Comparison of ENCODE assay signal across 10 cellular contexts in the genomic region with DNA sequence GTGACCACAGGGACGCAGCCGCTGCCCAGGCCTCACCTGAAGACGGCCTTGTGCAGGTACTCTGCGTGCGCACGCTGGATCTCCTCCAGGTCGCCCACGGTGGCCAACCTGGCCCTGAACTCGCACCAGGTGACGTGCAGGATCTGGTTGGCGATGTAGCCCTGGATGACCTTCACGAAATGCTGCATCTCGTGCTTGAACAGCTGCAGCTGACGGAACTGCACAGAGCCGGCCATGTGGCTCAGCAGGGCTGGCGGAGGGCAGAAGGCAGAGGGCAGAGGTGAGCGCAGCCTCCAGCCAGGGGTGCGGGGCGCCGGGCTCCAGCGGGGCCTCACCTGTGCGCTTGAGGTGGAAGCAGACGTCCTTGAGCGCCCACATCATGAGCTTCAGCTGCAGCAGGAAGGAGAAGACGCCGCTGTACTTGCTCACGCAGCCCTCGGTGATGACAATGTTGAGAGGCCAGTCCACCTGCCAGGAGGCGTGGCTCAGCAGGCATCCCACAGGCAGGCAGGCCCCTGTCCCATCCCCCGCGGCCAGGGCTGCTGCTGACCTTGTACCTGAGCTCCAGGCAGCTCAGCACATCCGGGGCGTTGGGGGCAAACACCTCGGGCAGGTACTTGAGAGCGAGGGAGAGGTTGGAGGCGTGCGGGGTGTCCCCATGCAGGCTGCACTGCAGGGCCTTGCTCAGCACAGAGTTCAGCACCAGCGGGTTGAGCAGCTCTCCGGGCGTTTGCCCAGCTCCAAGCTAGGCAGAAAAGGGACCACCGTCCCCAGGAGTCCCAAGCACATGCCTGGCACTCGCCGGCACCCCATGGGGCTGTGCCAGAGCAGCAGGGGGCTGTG. TPM values are rescaled to one million over a fixed set of nuclear protein-coding genes. Genes with fewer than 3 reads are reported as not detected.
DNase-seq lines count a peak whose midpoint lies in the region; ATAC-seq and TF ChIP-seq lines count a peak whose summit lies in the region.
"Had no signal": no experiment of that assay in that cellular context is flagged by ENCODE, and none has a peak within 500 bp of the region (broad histone marks: within the 10 kb centered on the region; RNA-seq: fewer than 3 reads in every experiment).

No MANE protein-coding gene starts in this region.

- H3K4me1 ChIP-seq in right atrium auricular region = peaks cover 0 to 4% of the 10 kb centered on the region in 2 donors

- no peaks in the 10 kb centered on the region for H3K9me3 ChIP-seq in right atrium auricular region

- H3K27ac ChIP-seq in right atrium auricular region = no peak overlapping the region
- H3K27ac ChIP-seq: epithelial cell of prostate had no signal

- intact Hi-C loops in Right ventricle myocardium superior (cut with DNase I) = no loop called here
- intact Hi-C loops in left cardiac atrium (cut with DNase I) = no loop called here

- ATAC-seq in Right ventricle myocardium superior (ENCODE audit: poor library complexity) (peak; percentile 18), left cardiac atrium (peak in 1 of 2 donors; percentile 1), GM19397 (IDR thresholded peaks at IDR 0.05; ENCODE audit: unreplicated experiment) (no peak)

- TF ChIP-seq CTCF in right atrium auricular region (IDR thresholded peaks at IDR 0.05) (no peak), GM13977 (IDR thresholded peaks at IDR 0.05; ENCODE audit: extremely low read depth, insufficient read depth, missing control alignments) (no peak)

- no peak overlapping the region for H3K4me3 ChIP-seq in right atrium auricular region

- no peaks in the 10 kb centered on the region for H3K27me3 ChIP-seq in right atrium auricular region

- DNase-seq in Right ventricle myocardium superior (peak; percentile 53), right atrium auricular region (ENCODE audit: low spot score) (no peak), left cardiac atrium (peak; percentile 36), GOT3 (lab: John Stamatoyannopoulos, UW) (no peak), GM13977 (ENCODE audit: low spot score) (no peak)
- DNase-seq: activated CD4-positive, alpha-beta memory T cell treated with anti-CD3 and anti-CD28 coated beads, Interleukin-2, amount 10 ng/mL, durations not matched to agents 7 days and 5 days; amniotic stem cell; head of caudate nucleus had no signal

- in situ Hi-C loops in GM13977 (cut with MboI; ENCODE audit: low pct_unique_long_range_greater_than_20kb, low sequenced_read_pairs, unreplicated experiment) = no loop called here

- peaks cover 86% of the 10 kb centered on the region for H3K36me3 ChIP-seq in right atrium auricular region

RNA-seq across cellular contexts. Expression of a gene that starts 17.6 kb away (rescaled TPM):
- total RNA-seq in Right ventricle myocardium superior (15.6 TPM), right atrium auricular region (10 to 100 TPM; 18.0 to 20.0 TPM), left cardiac atrium (10 to 100 TPM; 11.7 to 15.0 TPM)

RNA-seq across cellular contexts. Expression of a gene that starts 26.4 kb away (rescaled TPM):
- total RNA-seq in Right ventricle myocardium superior = 14.1 TPM
- 10 to 100 TPM; 19.5 to 22.1 TPM for total RNA-seq in right atrium auricular region
- 10 to 100 TPM; 20.4 to 22.0 TPM for total RNA-seq in left cardiac atrium

RNA-seq across cellular contexts. Expression of a gene that starts 32.7 kb away (rescaled TPM):
- total RNA-seq in Right ventricle myocardium superior (22.0 TPM), right atrium auricular region (10 to 100 TPM; 12.3 to 20.0 TPM), left cardiac atrium (10 to 100 TPM; 19.6 to 26.1 TPM)

RNA-seq across cellular contexts. Expression of a gene that starts 32.7 kb away (rescaled TPM):
- total RNA-seq in Right ventricle myocardium superior (12.0 TPM), right atrium auricular region (1 to 10 TPM; 6.7 to 9.1 TPM), left cardiac atrium (10 to 100 TPM; 11.2 to 14.2 TPM)

RNA-seq across cellular contexts. Expression of a gene that starts 43.1 kb away (rescaled TPM):
- total RNA-seq in Right ventricle myocardium superior = 13.2 TPM
- 10 to 100 TPM in 1 of 2 donors, 1 to 10 TPM in 1; 5.0 to 13.0 TPM for total RNA-seq in right atrium auricular region
- total RNA-seq in left cardiac atrium = 10 to 100 TPM; 13.2 to 14.7 TPM

Comparison
In these comparisons a context has a peak if more than half of its experiments do, and no peak if none do; other contexts are left out.
1. DNase-seq: peak in Right ventricle myocardium superior (single experiment) and left cardiac atrium (single experiment); none in right atrium auricular region (single experiment), GOT3 (single experiment) and GM13977 (single experiment).